Comparison of ENCODE assay signal across 10 cellular contexts in the genomic region with DNA sequence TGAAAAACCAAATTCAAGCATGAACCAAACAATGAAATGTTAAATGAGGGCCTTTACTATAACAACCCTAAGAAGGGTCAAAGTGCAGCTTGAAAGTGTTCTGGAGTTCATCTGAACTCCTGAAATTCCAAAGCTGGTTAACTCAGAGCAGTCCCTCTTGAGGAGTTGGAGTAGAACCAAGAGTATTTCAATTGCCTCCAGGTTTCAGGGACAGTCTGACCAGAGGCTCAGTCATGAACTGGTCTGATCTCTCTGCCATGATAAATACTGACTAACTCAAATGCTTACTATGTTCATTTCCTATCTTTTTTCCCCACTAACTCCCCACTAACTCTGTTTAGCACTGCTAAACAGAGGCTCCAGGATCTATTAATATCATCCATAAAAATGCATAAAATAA.
A peak's percentile ranks its signal among the peaks of the same experiment; 100 is the strongest.
DNase-seq lines count a peak whose midpoint lies in the region; ATAC-seq and TF ChIP-seq lines count a peak whose summit lies in the region.
"Had no signal": no experiment of that assay in that cellular context is flagged by ENCODE, and none has a peak within 500 bp of the region (broad histone marks: within the 10 kb centered on the region; RNA-seq: fewer than 3 reads in every experiment).

No MANE protein-coding gene starts in this region.

- DNase-seq in GM12865 (ENCODE audit: low read depth) (no peak), fibroblast of gingiva (ENCODE audit: low read depth) (peak; percentile 81), amygdala (lab: John Stamatoyannopoulos, UW) (no peak), foreskin melanocyte (no peak)
- DNase-seq: activated CD4-positive, CD25-positive, alpha-beta regulatory T cell treated with anti-CD3 and anti-CD28 coated beads, Interleukin-2, amount 50 U/mL, for 72 hours; pancreas had no signal

- no peak overlapping the region for H3K27ac ChIP-seq in SU-DHL-6 (ENCODE audit: low read depth, low read length)
- peak overlapping the region in 15 of 21 experiments; percentile 6 to 78 (median 67) for H3K27ac ChIP-seq in skin epidermis

- no peak overlapping the region for H2AFZ ChIP-seq in SU-DHL-6 (ENCODE audit: low read depth, low read length, severe bottlenecking)

- H3K36me3 ChIP-seq in SU-DHL-6 (ENCODE audit: low read length) = 0 out of 2 replicates have a peak, but pooled peaks cover 9% of the 10 kb centered on the region
- H3K36me3 ChIP-seq: pancreas had no signal

- H3K9me3 ChIP-seq in SU-DHL-6 (ENCODE audit: insufficient read depth, low read length) = no peaks in the 10 kb centered on the region
- H3K9me3 ChIP-seq: pancreas had no signal

- H3F3A ChIP-seq in SU-DHL-6 (ENCODE audit: insufficient read depth) = peaks cover 22% of the 10 kb centered on the region

- no peak for TF ChIP-seq CTCF in GM12865 (IDR thresholded peaks at IDR 0.05; ENCODE audit: insufficient read depth, low read depth, low read length, missing control alignments)
- no peak for TF ChIP-seq CTCF in SU-DHL-6 (IDR thresholded peaks at IDR 0.05; ENCODE audit: insufficient read depth, low read length, poor library complexity, severe bottlenecking)

- H3K9ac ChIP-seq in SU-DHL-6 (ENCODE audit: low read length) = peak overlapping the region; percentile 32

- no peak for ATAC-seq in GM21381 (IDR thresholded peaks at IDR 0.05; ENCODE audit: unreplicated experiment)
- no peak for ATAC-seq in HG03342 (IDR thresholded peaks at IDR 0.05; ENCODE audit: unreplicated experiment)
- ATAC-seq: pancreas had no signal

- H3K79me2 ChIP-seq in SU-DHL-6 (ENCODE audit: insufficient read depth, low read length) = peaks cover 72% of the 10 kb centered on the region

- H3K4me2 ChIP-seq in SU-DHL-6 (ENCODE audit: low read depth, low read length, poor library complexity, severe bottlenecking) = peak overlapping the region; percentile 92

- peaks cover 50% of the 10 kb centered on the region for H4K20me1 ChIP-seq in SU-DHL-6 (ENCODE audit: low read depth, low read length)

- no peaks in the 10 kb centered on the region for H3K9me2 ChIP-seq in SU-DHL-6 (replicated peaks; ENCODE audit: insufficient read depth, low read length)

- peak overlapping the region; percentile 34 for H3K4me3 ChIP-seq in GM12865 (ENCODE audit: low read depth, low read length)
- H3K4me3 ChIP-seq in SU-DHL-6 (ENCODE audit: insufficient read depth, low read length, poor library complexity, severe bottlenecking) = peak overlapping the region; percentile 34
- peak overlapping the region in 1 of 7 experiments; percentile 10 for H3K4me3 ChIP-seq in skin epidermis

- H3K27me3 ChIP-seq in SU-DHL-6 (ENCODE audit: low read length) = no peaks in the 10 kb centered on the region
- H3K27me3 ChIP-seq: pancreas had no signal
